9 cellular contexts compared by ENCODE assay signal in genomic region chr17:10369239-10369638, GRCh38. TPM values are rescaled to one million over a fixed set of nuclear protein-coding genes. Genes with fewer than 3 reads are reported as not detected.
"Had no signal": no experiment of that assay in that cellular context is flagged by ENCODE, and none has a peak within 500 bp of the region (broad histone marks: within the 10 kb centered on the region; RNA-seq: fewer than 3 reads in every experiment).

No MANE protein-coding gene starts in this region.

- H3K4me3 ChIP-seq: GM12878 had no signal

- FAIRE-seq: G401.6, GM12878, GM12891, GM12892, GM18507, GM19239 had no signal

- ATAC-seq: GM12878 had no signal

- DNase-seq: GDM1, GF-D8 had no signal

RNA-seq across cellular contexts. Expression of gene MYH13, which starts 3.6 kb away (rescaled TPM):
- total RNA-seq: G401 had no signal

RNA-seq across cellular contexts. Expression of gene MYH8, which starts 52.5 kb away (rescaled TPM):
- total RNA-seq: G401, GM12878 had no signal
